Comparison of ENCODE assay signal across 14 cellular contexts in the genomic region with DNA sequence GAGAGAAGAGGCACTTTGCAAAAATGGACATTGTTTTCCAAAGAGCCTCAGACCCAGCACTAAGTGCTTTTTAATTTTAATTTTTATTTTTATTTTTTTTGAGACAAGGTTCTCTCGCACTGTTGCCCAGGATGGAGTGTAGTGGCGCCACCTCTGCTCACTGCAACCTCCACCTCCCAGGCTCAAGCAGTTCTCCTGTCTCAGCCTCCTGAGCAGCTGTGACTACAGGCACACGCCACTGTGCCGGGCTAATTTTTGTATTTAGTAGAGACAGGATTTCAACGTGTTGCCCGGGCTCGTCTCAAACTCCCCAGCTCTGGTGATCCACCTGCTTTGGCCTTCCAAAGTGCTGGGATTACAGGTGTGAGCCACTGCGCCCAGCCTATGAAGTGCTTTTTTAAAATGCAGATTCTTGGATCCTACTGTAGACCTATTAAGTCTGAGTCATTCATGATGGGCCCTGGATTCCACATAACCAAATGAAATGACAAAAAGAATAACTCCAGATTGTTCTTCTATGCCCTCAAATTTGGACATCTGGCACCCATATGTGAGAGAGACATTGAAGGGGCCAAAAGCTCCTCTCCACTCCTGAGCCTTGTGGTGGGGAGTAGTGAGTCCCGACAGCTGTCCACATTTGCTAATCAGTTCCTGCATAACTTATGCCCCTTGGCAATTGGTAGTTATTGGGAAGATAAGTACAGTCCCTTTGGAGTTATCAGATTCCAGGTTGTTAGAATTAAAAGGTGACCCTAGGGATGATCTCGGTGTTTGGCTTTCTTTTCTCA. TPM values are rescaled to one million over a fixed set of nuclear protein-coding genes. Genes with fewer than 3 reads are reported as not detected.
DNase-seq lines count a peak whose midpoint lies in the region; ATAC-seq and TF ChIP-seq lines count a peak whose summit lies in the region.
"Had no signal": no experiment of that assay in that cellular context is flagged by ENCODE, and none has a peak within 500 bp of the region (broad histone marks: within the 10 kb centered on the region; RNA-seq: fewer than 3 reads in every experiment).

No MANE protein-coding gene starts in this region.

- H3K4me3 Mint-ChIP-seq in Caco-2 (ENCODE audit: unreplicated experiment) (peak overlapping the region; percentile 72), nephron (peak overlapping the region; percentile 19 to 57 (median 46))

- no TSS peak for BruUV-seq in Caco-2 (replicated peaks; lab: Mats Ljungman, UMichigan)

- in situ Hi-C loops in astrocyte of the spinal cord (cut with HindIII; ENCODE audit: low sequenced_read_pairs) = no loop called here

- no peak overlapping the region for H3K27ac ChIP-seq in left ventricle myocardium inferior (replicated peaks)
- no peak overlapping the region for H3K27ac ChIP-seq in vagina

- intact Hi-C loops in Caco-2 (cut with micrococcal nuclease; ENCODE audit: unreplicated experiment) (loop anchor here (5.0 kb wide), 1 partner anchor 433 kb away; a partner anchor contains a TSS), left ventricle myocardium inferior (cut with micrococcal nuclease) (no loop called here), vagina (cut with DNase I) (no loop called here)

- H3K27me3 Mint-ChIP-seq in Caco-2 (ENCODE audit: insufficient read depth, unreplicated experiment) (no peaks in the 10 kb centered on the region), nephron (ENCODE audit: low read depth) (no peaks in the 10 kb centered on the region)
- H3K27me3 Mint-ChIP-seq: activated naive CD8-positive, alpha-beta T cell treated with anti-CD3 and anti-CD28 coated beads, Interleukin-2, amount 10 ng/mL, durations not matched to agents 7 days and 5 days had no signal

- H3K36me3 Mint-ChIP-seq in Caco-2 (ENCODE audit: insufficient read depth, unreplicated experiment) (peaks cover 80% of the 10 kb centered on the region), nephron (ENCODE audit: low read depth) (peaks cover 12% of the 10 kb centered on the region)

- H3K27ac Mint-ChIP-seq in Caco-2 (ENCODE audit: unreplicated experiment) (no peak overlapping the region), nephron (peak overlapping the region; percentile 54 to 84 (median 79))
- H3K27ac Mint-ChIP-seq: activated naive CD8-positive, alpha-beta T cell treated with anti-CD3 and anti-CD28 coated beads, Interleukin-2, amount 10 ng/mL, durations not matched to agents 7 days and 5 days had no signal

- H3K9me3 ChIP-seq in Caco-2 = no peaks in the 10 kb centered on the region
- H3K9me3 ChIP-seq in left ventricle myocardium inferior (replicated peaks) = no peaks in the 10 kb centered on the region
- H3K9me3 ChIP-seq in vagina = no peaks in the 10 kb centered on the region
- H3K9me3 ChIP-seq: HAP-1 had no signal

- CTCF ChIA-PET in Caco-2 (lab: Charles Lee) = interaction anchor here (2.7 kb wide), 1 partner anchor 11 kb away, joined by 11 read pairs; no protein-coding TSS in a partner anchor

- H3K4me1 Mint-ChIP-seq in Caco-2 (ENCODE audit: low read depth, unreplicated experiment) (peaks cover 18% of the 10 kb centered on the region), nephron (peaks cover 37% of the 10 kb centered on the region)

- H3K27me3 ChIP-seq in Caco-2 (replicated peaks; ENCODE audit: control insufficient read depth, insufficient read depth, low read length) = no peaks in the 10 kb centered on the region
- H3K27me3 ChIP-seq in left ventricle myocardium inferior (ENCODE audit: low read depth) = no peaks in the 10 kb centered on the region
- no peaks in the 10 kb centered on the region for H3K27me3 ChIP-seq in vagina

- H3K36me3 ChIP-seq in Caco-2 (ENCODE audit: control insufficient read depth, insufficient read depth, low read length) (peaks cover 1% of the 10 kb centered on the region), left ventricle myocardium inferior (no peaks in the 10 kb centered on the region), vagina (no peaks in the 10 kb centered on the region)

- H3K4me1 ChIP-seq in Caco-2 = peaks cover 28% of the 10 kb centered on the region
- H3K4me1 ChIP-seq in left ventricle myocardium inferior = peaks cover 40% of the 10 kb centered on the region
- H3K4me1 ChIP-seq in vagina = peaks cover 19% of the 10 kb centered on the region

- TF ChIP-seq POLR2A in NB4 (IDR thresholded peaks at IDR 0.05; ENCODE audit: extremely low read depth, insufficient read length) (no peak), vagina (IDR thresholded peaks at IDR 0.05) (no peak)

- no peak for DNase-seq in Caco-2
- no peak for DNase-seq in NB4 (ENCODE audit: low read depth)
- DNase-seq in astrocyte of the spinal cord (ENCODE audit: low read depth, low spot score) = peak; percentile 44
- DNase-seq in left ventricle myocardium inferior = no peak
- no peak for DNase-seq in vagina (ENCODE audit: extremely low spot score in 2 of 2)
- DNase-seq: activated CD4-positive, alpha-beta T cell treated with anti-CD3 and anti-CD28 coated beads for 4 hours; activated naive CD8-positive, alpha-beta T cell treated with anti-CD3 and anti-CD28 coated beads, Interleukin-2, amount 10 ng/mL, durations not matched to agents 7 days and 5 days; NCI-H187 treated with DMSO at 0.1 percent for 48 hours; retina; SHP77 treated with DMSO at 0.1 percent for 48 hours had no signal

- H3K4me3 ChIP-seq in Caco-2 (ENCODE audit: low read depth, low read length) = no peak overlapping the region
- H3K4me3 ChIP-seq in NB4 (ENCODE audit: low read depth, low read length) = peak overlapping the region; percentile 93
- no peak overlapping the region for H3K4me3 ChIP-seq in astrocyte of the spinal cord (ENCODE audit: low read depth, low read length)
- H3K4me3 ChIP-seq in left ventricle myocardium inferior = no peak overlapping the region
- H3K4me3 ChIP-seq in vagina = no peak overlapping the region
- H3K4me3 ChIP-seq: HAP-1 had no signal

- POLR2A ChIA-PET in Caco-2 (lab: Charles Lee) = interaction anchor here (1.0 to 1.1 kb wide), 2 partner anchors 11 to 19 kb away, joined by 3 read pairs; no protein-coding TSS in a partner anchor

- H3K9me3 Mint-ChIP-seq in Caco-2 (ENCODE audit: unreplicated experiment) (no peaks in the 10 kb centered on the region), nephron (no peaks in the 10 kb centered on the region)
- H3K9me3 Mint-ChIP-seq: activated naive CD8-positive, alpha-beta T cell treated with anti-CD3 and anti-CD28 coated beads, Interleukin-2, amount 10 ng/mL, durations not matched to agents 7 days and 5 days had no signal

- ATAC-seq in GM19395 (IDR thresholded peaks at IDR 0.05; ENCODE audit: unreplicated experiment) = no peak
- ATAC-seq in HG03280 (IDR thresholded peaks at IDR 0.05; ENCODE audit: unreplicated experiment) = no peak

- no peak for TF ChIP-seq CTCF in Caco-2 (IDR thresholded peaks at IDR 0.05; ENCODE audit: insufficient read depth in 1 of 2, low read depth in 1 of 2, low read length in 1 of 2, severe bottlenecking in 1 of 2, unreplicated experiment in 1 of 2)
- TF ChIP-seq CTCF in NB4 (IDR thresholded peaks at IDR 0.05; ENCODE audit: low read depth, low read length) = no peak
- no peak for TF ChIP-seq CTCF in astrocyte of the spinal cord (IDR thresholded peaks at IDR 0.05; ENCODE audit: low read depth, low read length)
- no peak for TF ChIP-seq CTCF in nephron (IDR thresholded peaks at IDR 0.05; ENCODE audit: unreplicated experiment in 3 of 3)
- no peak for TF ChIP-seq CTCF in left ventricle myocardium inferior (IDR thresholded peaks at IDR 0.05; ENCODE audit: borderline replicate concordance)
- no peak for TF ChIP-seq CTCF in vagina (IDR thresholded peaks at IDR 0.05)

RNA-seq across cellular contexts. Expression of a gene that starts 3.6 kb away (rescaled TPM):
- total RNA-seq in Caco-2 (2022) = 21.5 and 25.4 TPM in 2 replicates
- total RNA-seq in left ventricle myocardium inferior = 8.4 TPM
- total RNA-seq in vagina = 4.2 TPM
